Comparison of ENCODE assay signal across 24 cellular contexts in genomic region chr7:104241581-104241980, GRCh38.
"Had no signal": no experiment of that assay in that cellular context is flagged by ENCODE, and none has a peak within 500 bp of the region (broad histone marks: within the 10 kb centered on the region; RNA-seq: fewer than 3 reads in every experiment).

No MANE protein-coding gene starts in this region.

- DNase-seq: activated B cell treated with CpG ODN at 0.5 μM for 24 hours; activated CD4-positive, alpha-beta memory T cell treated with anti-CD3 and anti-CD28 coated beads for 36 hours; activated CD4-positive, alpha-beta T cell treated with anti-CD3 and anti-CD28 coated beads for 1 hour; activated CD4-positive, alpha-beta T cell treated with anti-CD3 and anti-CD28 coated beads, Interleukin-2, amount 10 ng/mL, durations not matched to agents 24 days and 14 days; activated CD8-positive, alpha-beta memory T cell treated with anti-CD3 and anti-CD28 coated beads for 24 hours; activated effector memory CD4-positive, alpha-beta T cell treated with anti-CD3 and anti-CD28 coated beads, Interleukin-2, amount 50 U/mL, for 16 hours; activated naive CD4-positive, alpha-beta T cell treated with Interleukin-2 at 50 U/mL for 16 hours; activated naive CD8-positive, alpha-beta T cell treated with anti-CD3 and anti-CD28 coated beads, Interleukin-2, amount 50 U/mL, for 24 hours; activated T-cell treated with anti-CD3 and anti-CD28 coated beads, Interleukin-2, amount 50 U/mL, for 4 hours; amygdala; IMR-90; KG1; NCI-H1092; NCI-H1417; NCI-H1930; NCI-H345; NCI-H510A; NCI-H526 treated with DMSO at 0.1 percent for 48 hours; PC-3; SHP77 treated with DMSO at 0.1 percent for 48 hours; T-helper 17 cell; T-helper 9 cell had no signal

- H3K9me3 Mint-ChIP-seq: activated B cell treated with CpG ODN at 0.5 μM for 24 hours; activated CD4-positive, alpha-beta memory T cell treated with anti-CD3 and anti-CD28 coated beads for 36 hours; activated CD4-positive, alpha-beta T cell treated with anti-CD3 and anti-CD28 coated beads, Interleukin-2, amount 10 ng/mL, durations not matched to agents 24 days and 14 days; activated naive CD4-positive, alpha-beta T cell treated with anti-CD3 and anti-CD28 coated beads, Interleukin-2, amount 50 U/mL, for 72 hours; activated naive CD8-positive, alpha-beta T cell treated with anti-CD3 and anti-CD28 coated beads, Interleukin-2, amount 50 U/mL, for 24 hours; activated T-cell treated with anti-CD3 and anti-CD28 coated beads, Interleukin-2, amount 50 U/mL, for 4 hours had no signal

- H3K4me1 Mint-ChIP-seq: activated B cell treated with CpG ODN at 0.5 μM for 24 hours; activated CD4-positive, alpha-beta T cell treated with anti-CD3 and anti-CD28 coated beads, Interleukin-2, amount 10 ng/mL, durations not matched to agents 24 days and 14 days; activated naive CD8-positive, alpha-beta T cell treated with anti-CD3 and anti-CD28 coated beads, Interleukin-2, amount 50 U/mL, for 24 hours had no signal

- ATAC-seq: activated naive CD4-positive, alpha-beta T cell treated with anti-CD3 and anti-CD28 coated beads, Interleukin-2, amount 50 U/mL, for 72 hours; activated naive CD8-positive, alpha-beta T cell treated with anti-CD3 and anti-CD28 coated beads, Interleukin-2, amount 50 U/mL, for 24 hours; activated T-cell treated with anti-CD3 and anti-CD28 coated beads, Interleukin-2, amount 50 U/mL, for 4 hours; PC-3; T-helper 17 cell had no signal

- H3K4me3 Mint-ChIP-seq: activated B cell treated with CpG ODN at 0.5 μM for 24 hours; activated CD4-positive, alpha-beta memory T cell treated with anti-CD3 and anti-CD28 coated beads for 36 hours; activated CD4-positive, alpha-beta T cell treated with anti-CD3 and anti-CD28 coated beads, Interleukin-2, amount 10 ng/mL, durations not matched to agents 24 days and 14 days; activated naive CD8-positive, alpha-beta T cell treated with anti-CD3 and anti-CD28 coated beads, Interleukin-2, amount 50 U/mL, for 24 hours; activated T-cell treated with anti-CD3 and anti-CD28 coated beads, Interleukin-2, amount 50 U/mL, for 4 hours; T-helper 17 cell had no signal

- H3K27ac Mint-ChIP-seq: activated B cell treated with CpG ODN at 0.5 μM for 24 hours; activated CD4-positive, alpha-beta memory T cell treated with anti-CD3 and anti-CD28 coated beads for 36 hours; activated CD4-positive, alpha-beta T cell treated with anti-CD3 and anti-CD28 coated beads, Interleukin-2, amount 10 ng/mL, durations not matched to agents 24 days and 14 days; activated naive CD4-positive, alpha-beta T cell treated with anti-CD3 and anti-CD28 coated beads, Interleukin-2, amount 50 U/mL, for 72 hours; activated naive CD8-positive, alpha-beta T cell treated with anti-CD3 and anti-CD28 coated beads, Interleukin-2, amount 50 U/mL, for 24 hours; T-helper 17 cell had no signal

- H3K36me3 Mint-ChIP-seq: activated CD4-positive, alpha-beta memory T cell treated with anti-CD3 and anti-CD28 coated beads for 36 hours; activated naive CD4-positive, alpha-beta T cell treated with anti-CD3 and anti-CD28 coated beads, Interleukin-2, amount 50 U/mL, for 72 hours; brain had no signal
